1 cellular context compared by ENCODE assay signal in the genomic region with DNA sequence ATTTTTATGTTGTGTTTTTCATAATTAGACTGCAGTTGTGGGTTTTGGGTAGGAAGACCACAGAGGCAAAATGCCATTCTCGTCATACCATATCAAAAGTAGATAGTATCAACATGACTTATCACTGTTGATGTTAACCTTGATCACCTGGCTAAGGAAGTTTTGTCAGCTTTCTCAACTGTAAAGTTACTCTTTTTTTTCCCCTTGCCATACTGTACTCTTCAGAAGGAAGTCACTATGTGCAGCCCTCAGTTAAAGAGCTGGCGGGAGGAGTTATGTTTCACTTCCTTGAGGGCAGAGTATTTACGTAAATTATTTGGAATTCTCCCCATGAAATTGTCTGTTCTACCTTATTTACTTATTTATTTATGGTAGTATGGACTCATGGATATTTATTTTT.
TF ChIP-seq lines count a peak whose summit lies in the region.

No MANE protein-coding gene starts in this region.

TF ChIP-seq in WTC11, 78 proteins besides CTCF, POLR2A, EP300 and RAD21 (continued from another document):
- TF ChIP-seq E2F5 (CRISPR knock-in tag; IDR thresholded peaks at IDR 0.05), result no peak
